11 cellular contexts compared by ENCODE assay signal in the genomic region with DNA sequence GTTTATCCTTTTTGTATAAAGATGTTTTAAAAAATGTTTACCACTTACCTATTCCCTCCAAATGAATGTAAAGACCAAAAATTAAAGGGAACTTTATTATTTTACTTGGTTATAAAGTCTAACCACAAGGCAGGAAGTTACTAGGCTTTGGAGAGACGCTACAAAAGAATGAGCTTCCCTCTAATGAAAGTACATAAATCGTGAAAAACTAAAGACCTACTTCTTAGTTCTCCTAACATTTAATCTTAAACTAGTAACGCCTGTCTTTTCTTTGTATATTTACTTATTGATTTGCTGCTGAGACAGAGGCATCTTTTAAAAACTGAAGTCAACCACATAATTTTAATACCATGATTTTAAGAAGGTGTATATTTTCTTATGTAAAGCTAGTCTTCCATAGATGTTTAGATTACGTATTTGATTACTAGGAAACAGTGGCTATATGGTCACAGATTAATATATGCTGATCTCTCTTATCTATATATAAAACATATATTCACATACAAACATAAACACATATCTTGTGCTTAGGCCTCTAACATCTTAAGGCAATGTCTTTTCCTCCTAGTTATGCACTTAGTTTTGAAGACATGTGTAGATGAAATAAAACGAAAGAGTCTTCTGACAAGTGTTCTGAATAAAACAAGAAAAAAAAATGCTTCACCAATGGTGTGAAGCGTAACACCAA.
A peak's percentile ranks its signal among the peaks of the same experiment; 100 is the strongest.
DNase-seq lines count a peak whose midpoint lies in the region; ATAC-seq and TF ChIP-seq lines count a peak whose summit lies in the region.
"Had no signal": no experiment of that assay in that cellular context is flagged by ENCODE, and none has a peak within 500 bp of the region (broad histone marks: within the 10 kb centered on the region; RNA-seq: fewer than 3 reads in every experiment).

No MANE protein-coding gene starts in this region.

- H4K8ac ChIP-seq in mesenchymal stem cell (ENCODE audit: low read length) = no peak overlapping the region

- H3K9ac ChIP-seq in mesenchymal stem cell (ENCODE audit: low read length) = peak overlapping the region; percentile 89

- H3K36me3 ChIP-seq in mesenchymal stem cell (ENCODE audit: control insufficient read depth in 1 of 2, insufficient read depth in 2 of 2, low read depth in 1 of 2, low read length in 2 of 2) (no peaks in the 10 kb centered on the region), transverse colon (no peaks in the 10 kb centered on the region)
- H3K36me3 ChIP-seq: neutrophil had no signal

- intact Hi-C loops in transverse colon (cut with DNase I; ENCODE audit: low total_unique reads) = no loop called here

- H3K4me1 Mint-ChIP-seq in activated naive CD4-positive, alpha-beta T cell treated with anti-CD3 and anti-CD28 coated beads, Interleukin-2, amount 10 ng/mL, durations not matched to agents 7 days and 5 days = peaks cover 12% of the 10 kb centered on the region

- no peak for ATAC-seq in HG02759 (IDR thresholded peaks at IDR 0.05; ENCODE audit: unreplicated experiment)
- no peak for ATAC-seq in GM19023 (IDR thresholded peaks at IDR 0.05; ENCODE audit: unreplicated experiment)

- H3K79me1 ChIP-seq in mesenchymal stem cell (replicated peaks; ENCODE audit: low read length, poor library complexity, severe bottlenecking) = peaks cover 4% of the 10 kb centered on the region

- no peaks in the 10 kb centered on the region for H3K36me3 Mint-ChIP-seq in activated naive CD4-positive, alpha-beta T cell treated with anti-CD3 and anti-CD28 coated beads, Interleukin-2, amount 10 ng/mL, durations not matched to agents 7 days and 5 days

- in situ Hi-C loops in transverse colon (cut with MboI; ENCODE audit: low pct_ligation_motif_present in 1 of 4, low pct_unique_long_range_greater_than_20kb in 1 of 4, low sequenced_read_pairs in 3 of 4) = no loop called here

- no peak for DNase-seq in activated naive CD4-positive, alpha-beta T cell treated with anti-CD3 and anti-CD28 coated beads, Interleukin-2, amount 10 ng/mL, durations not matched to agents 7 days and 5 days
- DNase-seq in activated naive CD4-positive, alpha-beta T cell (lab: John Stamatoyannopoulos, UW) = no peak
- no peak for DNase-seq in caudate nucleus (lab: John Stamatoyannopoulos, UW)
- peak; percentile 17 for DNase-seq in mesenchymal stem cell
- DNase-seq in transverse colon = no peak
- DNase-seq in DMS 273 (lab: John Stamatoyannopoulos, UW; ENCODE audit: unreplicated experiment) = no peak
- DNase-seq: AML-193, NCI-H2171 had no signal

- no peak overlapping the region for H2BK120ac ChIP-seq in mesenchymal stem cell (ENCODE audit: low read depth, low read length)

- H2AK5ac ChIP-seq in mesenchymal stem cell (ENCODE audit: low read length, severe bottlenecking) = no peak overlapping the region

- peak overlapping the region; percentile 3 for H3K4me2 ChIP-seq in mesenchymal stem cell (ENCODE audit: low read length, poor library complexity, severe bottlenecking)

- H4K91ac ChIP-seq in mesenchymal stem cell (ENCODE audit: low read length) = no peak overlapping the region

- H3K23ac ChIP-seq in mesenchymal stem cell (ENCODE audit: low read length in 2 of 2) = no peak overlapping the region

- TF ChIP-seq POLR2A in transverse colon (IDR thresholded peaks at IDR 0.05) = no peak

- H3K18ac ChIP-seq in mesenchymal stem cell (ENCODE audit: low read depth in 1 of 2, low read length in 2 of 2) = no peak overlapping the region

- H3K4me3 ChIP-seq in mesenchymal stem cell (ENCODE audit: insufficient read depth in 1 of 2, low read depth in 1 of 2, low read length in 2 of 2) = peak overlapping the region in 1 of 2 experiments; percentile 77
- peak overlapping the region in 1 of 4 donors; percentile 21 for H3K4me3 ChIP-seq in transverse colon

- H3K4ac ChIP-seq in mesenchymal stem cell (ENCODE audit: low read depth in 1 of 2, low read length in 2 of 2) = no peak overlapping the region

- H3K9me3 ChIP-seq in mesenchymal stem cell (ENCODE audit: control insufficient read depth, low read length) (no peaks in the 10 kb centered on the region), transverse colon (no peaks in the 10 kb centered on the region)
- H3K9me3 ChIP-seq: neutrophil had no signal

- H2BK15ac ChIP-seq in mesenchymal stem cell (ENCODE audit: low read depth, poor library complexity, severe bottlenecking) = no peak overlapping the region

- no peak for TF ChIP-seq CTCF in transverse colon (IDR thresholded peaks at IDR 0.05)

- peak overlapping the region; percentile 58 for H3K27ac Mint-ChIP-seq in activated naive CD4-positive, alpha-beta T cell treated with anti-CD3 and anti-CD28 coated beads, Interleukin-2, amount 10 ng/mL, durations not matched to agents 7 days and 5 days

- H3K27me3 ChIP-seq in mesenchymal stem cell (ENCODE audit: control insufficient read depth in 1 of 2, insufficient read depth in 1 of 2, low read length in 2 of 2) = no peaks in the 10 kb centered on the region
- H3K27me3 ChIP-seq in transverse colon = no peaks in the 10 kb centered on the region

- CTCF ChIA-PET in activated naive CD4-positive, alpha-beta T cell treated with anti-CD3 and anti-CD28 coated beads, Interleukin-2, amount 10 ng/mL, durations not matched to agents 7 days and 5 days (lab: Charles Lee) = no interaction called here

- peaks cover 9% of the 10 kb centered on the region for H3K27me3 Mint-ChIP-seq in activated naive CD4-positive, alpha-beta T cell treated with anti-CD3 and anti-CD28 coated beads, Interleukin-2, amount 10 ng/mL, durations not matched to agents 7 days and 5 days

- no peaks in the 10 kb centered on the region for H3K9me3 Mint-ChIP-seq in activated naive CD4-positive, alpha-beta T cell treated with anti-CD3 and anti-CD28 coated beads, Interleukin-2, amount 10 ng/mL, durations not matched to agents 7 days and 5 days

- H3K4me3 Mint-ChIP-seq in activated naive CD4-positive, alpha-beta T cell treated with anti-CD3 and anti-CD28 coated beads, Interleukin-2, amount 10 ng/mL, durations not matched to agents 7 days and 5 days = no peak overlapping the region

- H3K4me1 ChIP-seq in mesenchymal stem cell (ENCODE audit: control insufficient read depth, insufficient read depth, low read depth, low read length) (peaks cover 2% of the 10 kb centered on the region), transverse colon (no peaks in the 10 kb centered on the region)

- no peak overlapping the region for H3K14ac ChIP-seq in mesenchymal stem cell (ENCODE audit: low read length in 2 of 2)

- WGBS in mesenchymal stem cell = 67% methylated on average over 1 of the region's 6 CpGs
- 57% methylated on average over 6 of the region's 6 CpGs for WGBS in transverse colon (ENCODE audit: low coverage in 1 of 2), 2 donors

- H3K27ac ChIP-seq in caudate nucleus (ENCODE audit: low read depth, low read length) (peak overlapping the region; percentile 90), mesenchymal stem cell (ENCODE audit: low read length, poor library complexity, severe bottlenecking) (peak overlapping the region; percentile 38), transverse colon (peak overlapping the region; percentile 36 to 51 (median 42))
- H3K27ac ChIP-seq: neutrophil had no signal

- TF ChIP-seq EP300 in transverse colon (IDR thresholded peaks at IDR 0.05; ENCODE audit: low read depth) = no peak

- no peak overlapping the region for H2BK5ac ChIP-seq in mesenchymal stem cell (ENCODE audit: low read depth, low read length, poor library complexity, severe bottlenecking)

- H2BK12ac ChIP-seq in mesenchymal stem cell (ENCODE audit: low read length in 2 of 2) = no peak overlapping the region

- H2AFZ ChIP-seq in mesenchymal stem cell (ENCODE audit: low read depth, low read length) = no peak overlapping the region

Comparison
In these comparisons a context has a peak if more than half of its experiments do, and no peak if none do; other contexts are left out.
1. H3K27ac ChIP-seq: peak in every context shown above with its lines; median percentile 90 in caudate nucleus; 42 in transverse colon; 38 in mesenchymal stem cell.